ENCODE assay signal across 16 cellular contexts in genomic region chr10:34109952-34110702, GRCh38.
DNase-seq lines count a peak whose midpoint lies in the region; ATAC-seq and TF ChIP-seq lines count a peak whose summit lies in the region.
"Had no signal": no experiment of that assay in that cellular context is flagged by ENCODE, and none has a peak within 500 bp of the region (broad histone marks: within the 10 kb centered on the region; RNA-seq: fewer than 3 reads in every experiment).

No MANE protein-coding gene starts in this region.

- ATAC-seq in HG03342 (IDR thresholded peaks at IDR 0.05; ENCODE audit: unreplicated experiment) = no peak

- H3K4me3 ChIP-seq in HEK293 (ENCODE audit: low read depth, low read length) (no peak overlapping the region), SK-N-SH (ENCODE audit: low read depth in 2 of 2, low read length in 1 of 2) (no peak overlapping the region), fibroblast of villous mesenchyme (ENCODE audit: low read depth, low read length) (no peak overlapping the region), trophoblast cell (ENCODE audit: low read depth, low read length) (no peak overlapping the region)
- H3K4me3 ChIP-seq: adrenal gland had no signal

- H4K91ac ChIP-seq in trophoblast cell (ENCODE audit: low read depth, low read length) = no peak overlapping the region

- no peak for TF ChIP-seq CTCF in HEK293 (tag by site-specific recombination; IDR thresholded peaks at IDR 0.05)
- TF ChIP-seq CTCF in SK-N-SH (IDR thresholded peaks at IDR 0.05) = no peak
- TF ChIP-seq CTCF in fibroblast of villous mesenchyme (IDR thresholded peaks at IDR 0.05; ENCODE audit: insufficient read depth, low read depth, low read length) = no peak

- TF ChIP-seq EP300 in SK-N-SH (IDR thresholded peaks at IDR 0.05; ENCODE audit: borderline replicate concordance in 1 of 2, low read depth in 1 of 2, low read length in 1 of 2) = no peak

- no peaks in the 10 kb centered on the region for H3K9me2 ChIP-seq in SK-N-SH

- no peak overlapping the region for H2AK5ac ChIP-seq in trophoblast cell (ENCODE audit: low read length)

- H4K8ac ChIP-seq in trophoblast cell (ENCODE audit: low read depth, low read length) = no peak overlapping the region

- no peak overlapping the region for H2BK5ac ChIP-seq in trophoblast cell (ENCODE audit: low read depth, low read length, poor library complexity)

- H4K12ac ChIP-seq in trophoblast cell (ENCODE audit: low read depth, low read length) = no peak overlapping the region

- TF ChIP-seq RAD21 in SK-N-SH (IDR thresholded peaks at IDR 0.05; ENCODE audit: low read length) = no peak

- 66% methylated on average over 20 of the region's 20 CpGs for WGBS in SK-N-SH (ENCODE audit: low lambda C conversion rate)
- WGBS in trophoblast cell (ENCODE audit: extremely low coverage, insufficient coverage, insufficient read length) = no CpG with 5 or more reads among the region's 20 CpGs

- H3K79me2 ChIP-seq in SK-N-SH (ENCODE audit: insufficient read depth) (no peaks in the 10 kb centered on the region), trophoblast cell (ENCODE audit: control insufficient read depth, insufficient read depth, low read length, poor library complexity) (no peaks in the 10 kb centered on the region)

- no peak overlapping the region for H3K18ac ChIP-seq in trophoblast cell (ENCODE audit: low read length)

- H3K9ac ChIP-seq in SK-N-SH = no peak overlapping the region
- no peak overlapping the region for H3K9ac ChIP-seq in trophoblast cell (ENCODE audit: low read length)

- H3F3A ChIP-seq in SK-N-SH (replicated peaks; ENCODE audit: insufficient read depth) = no peaks in the 10 kb centered on the region

- H3K23ac ChIP-seq in trophoblast cell (ENCODE audit: low read length) = no peak overlapping the region

- H2AFZ ChIP-seq in SK-N-SH (ENCODE audit: low read depth) = no peak overlapping the region
- no peak overlapping the region for H2AFZ ChIP-seq in trophoblast cell (ENCODE audit: insufficient read depth, low read length, poor library complexity)

- CTCF ChIA-PET in HEK293 (lab: Yijun Ruan, JAX) (interaction anchor here (0.5 to 0.6 kb wide), 2 partner anchors 824 to 874 kb away, joined by 3 to 4 read pairs; no protein-coding TSS in a partner anchor), SK-N-SH (lab: Yijun Ruan, JAX) (interaction anchor here (1.0 kb wide), 1 partner anchor 110 kb away, joined by 3 read pairs; no protein-coding TSS in a partner anchor)

- no peak overlapping the region for H3K4ac ChIP-seq in trophoblast cell (ENCODE audit: low read depth, low read length)

- peak; percentile 28 for DNase-seq in AG08396 (ENCODE audit: low spot score)
- DNase-seq in SK-N-SH = no peak
- DNase-seq in fibroblast of villous mesenchyme (ENCODE audit: low read depth) = peak; percentile 49
- DNase-seq in pons (ENCODE audit: low spot score) = no peak
- no peak for DNase-seq in SKM-1 (lab: John Stamatoyannopoulos, UW; ENCODE audit: unreplicated experiment)
- no peak for DNase-seq in trophoblast cell
- DNase-seq: activated CD4-positive, alpha-beta T cell treated with anti-CD3 and anti-CD28 coated beads, Interleukin-2, amount 50 U/mL, for 1 hour; CD8-positive, alpha-beta memory T cell; GF-D8; left cardiac atrium; NCI-H2171; right cardiac atrium had no signal

- no peaks in the 10 kb centered on the region for H4K20me1 ChIP-seq in SK-N-SH (ENCODE audit: insufficient read depth)

- no peaks in the 10 kb centered on the region for H3K4me1 ChIP-seq in HEK293 (ENCODE audit: control insufficient read depth, insufficient read depth, low read length)
- peaks cover 0 to 12% of the 10 kb centered on the region in 2 experiments; a peak in 1 of 4 replicates for H3K4me1 ChIP-seq in SK-N-SH (ENCODE audit: control insufficient read depth in 1 of 2, insufficient read depth in 2 of 2, low read depth in 1 of 2, low read length in 1 of 2)
- no peaks in the 10 kb centered on the region for H3K4me1 ChIP-seq in trophoblast cell (ENCODE audit: control insufficient read depth in 1 of 2, insufficient read depth in 2 of 2, low read length in 2 of 2)
- H3K4me1 ChIP-seq: adrenal gland had no signal

- H3K27me3 ChIP-seq in SK-N-SH (ENCODE audit: insufficient read depth) (no peaks in the 10 kb centered on the region), trophoblast cell (ENCODE audit: insufficient read depth, low read length) (no peaks in the 10 kb centered on the region)
- H3K27me3 ChIP-seq: adrenal gland had no signal

- H3K79me1 ChIP-seq in trophoblast cell (ENCODE audit: low read length) = no peaks in the 10 kb centered on the region

- H3K14ac ChIP-seq in trophoblast cell (ENCODE audit: low read length) = no peak overlapping the region

- no peak overlapping the region for H2BK120ac ChIP-seq in trophoblast cell (ENCODE audit: insufficient read depth, low read length, poor library complexity)

- POLR2A ChIA-PET in HEK293 (lab: Yijun Ruan, JAX) (no interaction called here), SK-N-SH (lab: Yijun Ruan, JAX) (interaction anchor here (0.6 kb wide), 2 partner anchors 12 to 408 kb away, joined by 4 read pairs; no protein-coding TSS in a partner anchor)

- H3K4me2 ChIP-seq in SK-N-SH (no peak overlapping the region), trophoblast cell (ENCODE audit: low read length) (no peak overlapping the region)

- H3K27ac ChIP-seq in HEK293 (ENCODE audit: extremely low read depth, low read depth, low read length) = no peak overlapping the region
- no peak overlapping the region for H3K27ac ChIP-seq in SK-N-SH (ENCODE audit: low read depth in 2 of 2, low read length in 1 of 2)
- no peak overlapping the region for H3K27ac ChIP-seq in trophoblast cell (ENCODE audit: low read depth, low read length)
- H3K27ac ChIP-seq: adrenal gland, HL-60 had no signal

- H3K36me3 ChIP-seq in HEK293 (ENCODE audit: control insufficient read depth in 2 of 2, insufficient read depth in 1 of 2, low read length in 2 of 2) (peaks cover 0 to 6% of the 10 kb centered on the region in 2 experiments; a peak in 1 of 3 replicates), SK-N-SH (replicated peaks in 1 of 2; ENCODE audit: control insufficient read depth in 1 of 2, insufficient read depth in 2 of 2, low read length in 1 of 2) (peaks cover 0 to 5% of the 10 kb centered on the region in 2 experiments), trophoblast cell (ENCODE audit: control insufficient read depth in 1 of 2, insufficient read depth in 2 of 2, low read length in 2 of 2) (no peaks in the 10 kb centered on the region)
- H3K36me3 ChIP-seq: adrenal gland had no signal

- H2BK12ac ChIP-seq in trophoblast cell (ENCODE audit: low read length) = no peak overlapping the region

- H3K9me3 ChIP-seq in HEK293 (ENCODE audit: control insufficient read depth, insufficient read depth, low read depth, low read length) (no peaks in the 10 kb centered on the region), SK-N-SH (no peaks in the 10 kb centered on the region), trophoblast cell (ENCODE audit: insufficient read depth, low read depth, low read length) (no peaks in the 10 kb centered on the region)
- H3K9me3 ChIP-seq: adrenal gland had no signal

TF ChIP-seq in HEK293, 187 proteins besides CTCF, POLR2A, EP300 and RAD21 (continues in another document):
- TF ChIP-seq ZEB2 (tag by site-specific recombination; IDR thresholded peaks at IDR 0.05) = 0 out of 2 replicates have a peak, but pooled peaks have one; percentile 23
- TF ChIP-seq ZNF202 (tag by site-specific recombination; IDR thresholded peaks at IDR 0.05; ENCODE audit: borderline replicate concordance) = no peak
- TF ChIP-seq ZNF629 (tag by site-specific recombination; IDR thresholded peaks at IDR 0.05) = peak; percentile 78
- peak; percentile 64 for TF ChIP-seq ZFHX2 (tag by site-specific recombination; conservative IDR thresholded peaks at IDR 0.05)
- TF ChIP-seq ZNF660 (tag by site-specific recombination; IDR thresholded peaks at IDR 0.05) = 0 out of 2 replicates have a peak, but pooled peaks have one; percentile 64
- 0 out of 2 replicates have a peak, but pooled peaks have one; percentile 32 for TF ChIP-seq ZNF639 (tag by site-specific recombination; IDR thresholded peaks at IDR 0.05)
- TF ChIP-seq EGR2 (tag by site-specific recombination; IDR thresholded peaks at IDR 0.05; ENCODE audit: low read depth) = peak; percentile 42; the same call in 1 of the 2 replicates

TF ChIP-seq in SK-N-SH, 30 proteins besides CTCF, POLR2A, EP300 and RAD21:
- TF ChIP-seq RCOR1 (IDR thresholded peaks at IDR 0.05; ENCODE audit: low read length) (no peak), RFX5 (IDR thresholded peaks at IDR 0.05; ENCODE audit: low read length) (no peak), MAX (IDR thresholded peaks at IDR 0.05; ENCODE audit: low read depth) (peak; percentile 36; the same call in 1 of the 2 replicates), TAF1 (IDR thresholded peaks at IDR 0.05; ENCODE audit: borderline replicate concordance, low read depth, low read length) (no peak), GABPA (IDR thresholded peaks at IDR 0.05; ENCODE audit: low read depth) (no peak), ELF1 (IDR thresholded peaks at IDR 0.05) (no peak), YY1 (IDR thresholded peaks at IDR 0.05; ENCODE audit: low read depth) (no peak), FOXJ3 (CRISPR knock-in tag; IDR thresholded peaks at IDR 0.05) (no peak), NRF1 (IDR thresholded peaks at IDR 0.05; ENCODE audit: low read depth, low read length) (no peak), TCF12 (IDR thresholded peaks at IDR 0.05) (0 out of 2 replicates have a peak, but pooled peaks have one; percentile 14), FOSL2 (IDR thresholded peaks at IDR 0.05; ENCODE audit: borderline replicate concordance, low read depth) (peak; percentile 30; the same call in 1 of the 2 replicates)
TF ChIP-seq in SK-N-SH: peak in this region for 3.

Comparison
In these comparisons a context has a peak if more than half of its experiments do, and no peak if none do; other contexts are left out.
1. DNase-seq: peak in AG08396 (single experiment) and fibroblast of villous mesenchyme (single experiment); none in SK-N-SH (single experiment), pons (single experiment), SKM-1 (single experiment) and trophoblast cell (0 of 2).